8 cellular contexts compared by ENCODE assay signal in the genomic region with DNA sequence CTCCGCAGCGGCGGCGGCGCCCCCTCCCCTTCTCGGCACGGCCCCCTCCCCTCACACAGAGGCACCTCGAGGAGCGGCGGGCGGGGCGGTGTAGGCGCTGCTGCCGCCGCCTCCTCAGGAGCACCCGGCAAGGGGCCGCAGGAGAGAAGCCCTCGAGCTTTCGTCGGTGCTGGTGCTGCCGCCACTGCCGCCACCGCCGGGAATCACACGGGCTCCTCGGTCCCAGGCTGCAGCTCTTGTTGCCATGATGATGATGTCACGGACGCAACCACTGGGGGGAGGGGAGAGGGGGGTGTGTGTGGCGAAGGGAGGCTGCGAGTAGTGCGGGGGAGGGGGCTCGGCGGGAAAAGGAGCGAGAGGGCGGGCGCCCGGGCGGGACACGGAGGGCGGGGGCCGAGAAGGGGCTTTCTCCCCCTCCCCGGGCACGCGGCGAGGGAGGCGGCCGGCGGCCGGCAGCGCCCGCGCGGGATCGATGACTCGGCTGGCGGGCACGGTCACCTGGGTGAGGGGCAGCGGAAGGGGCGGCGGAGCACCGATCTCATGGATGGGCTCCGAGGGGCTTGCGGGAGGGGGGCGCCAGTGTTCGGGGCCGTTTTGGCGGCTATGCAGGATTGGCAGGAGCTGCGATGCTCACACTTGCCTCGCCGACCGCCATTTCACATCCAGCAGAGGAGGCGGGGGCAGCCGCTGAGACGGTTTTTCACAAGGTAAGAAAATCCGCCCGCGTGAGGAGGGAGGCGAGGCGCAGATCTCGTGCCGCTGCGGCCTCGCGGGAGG. TPM values are rescaled to one million over a fixed set of nuclear protein-coding genes. Genes with fewer than 3 reads are reported as not detected.
DNase-seq lines count a peak whose midpoint lies in the region; ATAC-seq and TF ChIP-seq lines count a peak whose summit lies in the region.

Gene REV3L, minus strand, starts transcription at position 260 of the 777 bp plus-strand sequence. CDS start 330 bp downstream, outside the sequence.

- ATAC-seq in GM18519 (IDR thresholded peaks at IDR 0.05; ENCODE audit: low FRiP score, unreplicated experiment) = peak; percentile 13
- ATAC-seq in HG03045 (IDR thresholded peaks at IDR 0.05; ENCODE audit: unreplicated experiment) = peak; percentile 40

- TF ChIP-seq POLR2A in spleen (IDR thresholded peaks at IDR 0.05) = peak; percentile 2 to 81 (median 29)

- CTCF ChIA-PET in mammary epithelial cell (lab: Charles Lee; ENCODE audit: low non-redundant PET) = interaction anchor here (0.6 kb wide), 1 partner anchor 226 kb away, joined by 9 read pairs; no protein-coding TSS in a partner anchor

- H4K20me1 ChIP-seq in mammary epithelial cell (ENCODE audit: insufficient read depth, low read length) = no peaks in the 10 kb centered on the region

- peak within 1 kb of the TSS; percentile 98 to 100 (median 99) for H3K4me3 Mint-ChIP-seq in immature natural killer cell

- TF ChIP-seq CTCF in 22Rv1 (IDR thresholded peaks at IDR 0.05) (no peak), WI38 (IDR thresholded peaks at IDR 0.05; ENCODE audit: low read depth, low read length) (no peak), mammary epithelial cell (conservative IDR thresholded peaks at IDR 0.05 in 1 of 2, IDR thresholded peaks at IDR 0.05 in 1 of 2; ENCODE audit: extremely low read depth in 1 of 2, insufficient read depth in 1 of 2, low read depth in 1 of 2, low read length in 2 of 2) (no peak), spleen (IDR thresholded peaks at IDR 0.05 in 8 of 11, conservative IDR thresholded peaks at IDR 0.05 in 3 of 11) (peak in 1 of 11 experiments; percentile 32)

- dilution Hi-C loops in mammary epithelial cell (cut with HindIII; ENCODE audit: low sequenced_read_pairs) = loop anchor here (5.0 kb wide), 1 partner anchor 89 kb away; no protein-coding TSS in a partner anchor

- H3K27ac Mint-ChIP-seq in immature natural killer cell = peak within 1 kb of the TSS; percentile 98 to 100 (median 99)

- H3K27ac ChIP-seq in 22Rv1 (peak within 1 kb of the TSS; percentile 96), mammary epithelial cell (ENCODE audit: insufficient read depth, low read depth, low read length) (peak within 1 kb of the TSS; percentile 81), spleen (peak within 1 kb of the TSS; percentile 99 to 100 (median 99))

- DNase-seq in NCI-H2196 (lab: John Stamatoyannopoulos, UW; ENCODE audit: unreplicated experiment) (peak; percentile 91), mammary epithelial cell (peak; percentile 82), immature natural killer cell (peak; percentile 82 to 86 (median 83)), spleen (peak; percentile 96)

- peak within 1 kb of the TSS; percentile 78 for H3K4me3 ChIP-seq in WI38 (ENCODE audit: low read depth, low read length)
- peak within 1 kb of the TSS; percentile 84 to 94 (median 89) for H3K4me3 ChIP-seq in mammary epithelial cell (replicated peaks in 1 of 3; ENCODE audit: insufficient read depth in 1 of 3, low read depth in 2 of 3, low read length in 3 of 3)
- H3K4me3 ChIP-seq in spleen = peak within 1 kb of the TSS; percentile 76 to 94 (median 90)

- peaks cover 45 to 49% of the 10 kb centered on the region in 2 donors for H3K4me1 Mint-ChIP-seq in immature natural killer cell

- H3K4me1 ChIP-seq in mammary epithelial cell (ENCODE audit: insufficient read depth, low read length) = peaks cover 24% of the 10 kb centered on the region
- peaks cover 27 to 79% (median 58%) of the 10 kb centered on the region in 6 donors for H3K4me1 ChIP-seq in spleen

- intact Hi-C loops in mammary epithelial cell (cut with micrococcal nuclease) = loop anchor here (1.0 to 5.0 kb wide), 6 partner anchors 90 to 559 kb away; partner anchors contain the start of gene TRAF3IP2
- intact Hi-C loops in spleen (cut with DNase I; ENCODE audit: low total_unique reads) = loop anchor here (5.0 kb wide), 1 partner anchor 226 kb away; a partner anchor contains a TSS

- H3K9ac ChIP-seq in mammary epithelial cell (ENCODE audit: insufficient read depth, low read length) = peak within 1 kb of the TSS; percentile 89

- WGBS in mammary epithelial cell (ENCODE audit: low coverage, missing lambda C conversion rate) = no CpG with 5 or more reads among the region's 84 CpGs
- WGBS in spleen, 5 donors = 0 to 4% (median 1%) methylated on average over 5 to 84 of the region's 84 CpGs

- H3K36me3 Mint-ChIP-seq in immature natural killer cell = no peaks in the 10 kb centered on the region

- H3K4me2 ChIP-seq in mammary epithelial cell (ENCODE audit: insufficient read depth, low read depth, low read length) = peak within 1 kb of the TSS; percentile 93

- peak within 1 kb of the TSS; percentile 92 for H2AFZ ChIP-seq in mammary epithelial cell (ENCODE audit: low read depth, low read length)

- peaks cover 13 to 21% (median 14%) of the 10 kb centered on the region in 3 donors for H3K27me3 Mint-ChIP-seq in immature natural killer cell (ENCODE audit: low read depth in 3 of 3)

- in situ Hi-C loops in mammary epithelial cell (cut with MboI; ENCODE audit: low sequenced_read_pairs in 2 of 2) = no loop called here

- H3K27me3 ChIP-seq in mammary epithelial cell (ENCODE audit: insufficient read depth, low read length) (no peaks in the 10 kb centered on the region), spleen (replicated peaks in 1 of 7) (no peaks in the 10 kb centered on the region)

- H3K9me3 Mint-ChIP-seq in immature natural killer cell = no peaks in the 10 kb centered on the region

- H3K79me2 ChIP-seq in mammary epithelial cell (ENCODE audit: insufficient read depth, low read length) = peaks cover 53% of the 10 kb centered on the region

- H3K9me3 ChIP-seq in mammary epithelial cell (replicated peaks; ENCODE audit: insufficient read depth, low read length) = no peaks in the 10 kb centered on the region
- no peaks in the 10 kb centered on the region for H3K9me3 ChIP-seq in spleen

- H3K36me3 ChIP-seq in mammary epithelial cell (ENCODE audit: insufficient read depth, low read length) (no peaks in the 10 kb centered on the region), spleen (peaks cover 0 to 2% (median 0%) of the 10 kb centered on the region in 6 donors)

- BruUV-seq in mammary epithelial cell (replicated peaks; lab: Mats Ljungman, UMichigan) = no TSS peak

RNA-seq across cellular contexts. Expression of gene REV3L, which starts in this region (rescaled TPM):
- total RNA-seq in mammary epithelial cell (10 to 100 TPM; 16.7 to 32.8 TPM), spleen (10 to 100 TPM; 20.2 to 60.9 (median 37.0) TPM)
- polyA plus RNA-seq in mammary epithelial cell (6.1 TPM), immature natural killer cell (10 to 100 TPM in 1 of 3 donors, 1 to 10 TPM in 1, under 1 TPM in 1; 0.75 to 18.3 (median 9.0) TPM), spleen (1 to 10 TPM; 7.7 to 9.2 (median 8.4) TPM)
- 36.3 TPM for polyA minus RNA-seq in mammary epithelial cell

Comparison
In these comparisons a context has a peak if more than half of its experiments do, and no peak if none do; other contexts are left out.
1. Peak in every context shown above with its lines: DNase-seq, ATAC-seq, H3K4me3 ChIP-seq and H3K27ac ChIP-seq.